ENCODE assay signal across 23 cellular contexts in genomic region chr2:178059111-178059510, GRCh38. TPM values are rescaled to one million over a fixed set of nuclear protein-coding genes. Genes with fewer than 3 reads are reported as not detected.
DNase-seq lines count a peak whose midpoint lies in the region; ATAC-seq, FAIRE-seq and TF ChIP-seq lines count a peak whose summit lies in the region.
"Had no signal": no experiment of that assay in that cellular context is flagged by ENCODE, and none has a peak within 500 bp of the region (broad histone marks: within the 10 kb centered on the region; RNA-seq: fewer than 3 reads in every experiment).

No MANE protein-coding gene starts in this region.

- 93 to 100% methylated on average over 1 to 2 of the region's 2 CpGs for WGBS in thyroid gland, 2 donors

- H3K4me3 ChIP-seq in thyroid gland (replicated peaks in 1 of 3), result no peak overlapping the region
- H3K4me3 ChIP-seq: A549; BLaER1 treated with 17β-estradiol and CSF1 and Interleukin-3, amounts not matched to agents 10 nM and 100 nM had no signal

- H3K9me3 Mint-ChIP-seq in stimulated activated naive CD8-positive, alpha-beta T cell treated with anti-CD3 and anti-CD28 coated beads, Interleukin-15, amount 100 ng/mL, for 72 hours, result no peaks in the 10 kb centered on the region
- H3K9me3 Mint-ChIP-seq in stimulated activated effector memory CD8-positive, alpha-beta T cell treated with anti-CD3 and anti-CD28 coated beads, Interleukin-12 subunit alpha, Interleukin-12 subunit beta, amount 100 ng/mL, for 72 hours, result no peaks in the 10 kb centered on the region
- H3K9me3 Mint-ChIP-seq: CD4-positive, alpha-beta T cell; CD8-positive, alpha-beta T cell had no signal

- H3K27ac ChIP-seq in thyroid gland, result peak overlapping the region; percentile 44 to 72 (median 66)
- H3K27ac ChIP-seq: 22Rv1; A549; BLaER1 treated with 17β-estradiol and CSF1 and Interleukin-3, amounts not matched to agents 10 nM and 100 nM; C4-2B had no signal

- intact Hi-C loops in thyroid gland (cut with DNase I), result no loop called here

- no peak for TF ChIP-seq CTCF in thyroid gland (IDR thresholded peaks at IDR 0.05)

- H3K9me3 ChIP-seq in thyroid gland, result no peaks in the 10 kb centered on the region
- H3K9me3 ChIP-seq: A549; BLaER1 treated with 17β-estradiol and CSF1 and Interleukin-3, amounts not matched to agents 10 nM and 100 nM; Caco-2 had no signal

- no peak for DNase-seq in stimulated activated naive CD8-positive, alpha-beta T cell treated with anti-CD3 and anti-CD28 coated beads, Interleukin-15, amount 100 ng/mL, for 72 hours
- DNase-seq in stimulated activated naive CD8-positive, alpha-beta T cell treated with anti-CD3 and anti-CD28 coated beads, Interleukin-15, Interleukin-2, amounts not matched to agents 100 U/mL and 50 U/mL, for 24 hours, result no peak
- DNase-seq in stimulated activated effector memory CD8-positive, alpha-beta T cell treated with anti-CD3 and anti-CD28 coated beads, Interleukin-12 subunit alpha, Interleukin-12 subunit beta, amount 100 ng/mL, for 72 hours (ENCODE audit: low spot score in 2 of 2), result no peak
- DNase-seq in thyroid gland, result no peak
- no peak for DNase-seq in HTR-8/SVneo (ENCODE audit: insufficient read length, low spot score)
- DNase-seq in SHP77 (lab: John Stamatoyannopoulos, UW), result no peak
- DNase-seq: AML-193; Caco-2; Calu3; CD4-positive, alpha-beta T cell; CD8-positive, alpha-beta T cell; DMS79 treated with DMSO at 0.1 percent for 48 hours; GF-D8 had no signal

- no peaks in the 10 kb centered on the region for H3K36me3 Mint-ChIP-seq in stimulated activated effector memory CD8-positive, alpha-beta T cell treated with anti-CD3 and anti-CD28 coated beads, Interleukin-12 subunit alpha, Interleukin-12 subunit beta, amount 100 ng/mL, for 72 hours
- H3K36me3 Mint-ChIP-seq: CD8-positive, alpha-beta T cell had no signal

- no peaks in the 10 kb centered on the region for H3K27me3 ChIP-seq in thyroid gland
- H3K27me3 ChIP-seq: BLaER1 treated with 17β-estradiol and CSF1 and Interleukin-3, amounts not matched to agents 10 nM and 100 nM had no signal

- no peak overlapping the region for H3K4me3 Mint-ChIP-seq in stimulated activated naive CD8-positive, alpha-beta T cell treated with anti-CD3 and anti-CD28 coated beads, Interleukin-15, amount 100 ng/mL, for 72 hours
- H3K4me3 Mint-ChIP-seq in stimulated activated effector memory CD8-positive, alpha-beta T cell treated with anti-CD3 and anti-CD28 coated beads, Interleukin-12 subunit alpha, Interleukin-12 subunit beta, amount 100 ng/mL, for 72 hours, result no peak overlapping the region
- H3K4me3 Mint-ChIP-seq: B cell; CD4-positive, alpha-beta T cell; CD8-positive, alpha-beta T cell had no signal

- peaks cover 7% of the 10 kb centered on the region for H3K27me3 Mint-ChIP-seq in stimulated activated naive CD8-positive, alpha-beta T cell treated with anti-CD3 and anti-CD28 coated beads, Interleukin-15, amount 100 ng/mL, for 72 hours

- H3K4me1 Mint-ChIP-seq in stimulated activated naive CD8-positive, alpha-beta T cell treated with anti-CD3 and anti-CD28 coated beads, Interleukin-15, amount 100 ng/mL, for 72 hours, result no peaks in the 10 kb centered on the region
- no peaks in the 10 kb centered on the region for H3K4me1 Mint-ChIP-seq in stimulated activated effector memory CD8-positive, alpha-beta T cell treated with anti-CD3 and anti-CD28 coated beads, Interleukin-12 subunit alpha, Interleukin-12 subunit beta, amount 100 ng/mL, for 72 hours
- H3K4me1 Mint-ChIP-seq: B cell had no signal

- TF ChIP-seq POLR2A in thyroid gland (IDR thresholded peaks at IDR 0.05), result no peak

- no peaks in the 10 kb centered on the region for H3K36me3 ChIP-seq in thyroid gland
- H3K36me3 ChIP-seq: BLaER1 treated with 17β-estradiol and CSF1 and Interleukin-3, amounts not matched to agents 10 nM and 100 nM had no signal

- no peak overlapping the region for H3K27ac Mint-ChIP-seq in stimulated activated naive CD8-positive, alpha-beta T cell treated with anti-CD3 and anti-CD28 coated beads, Interleukin-15, amount 100 ng/mL, for 72 hours
- no peak overlapping the region for H3K27ac Mint-ChIP-seq in stimulated activated effector memory CD8-positive, alpha-beta T cell treated with anti-CD3 and anti-CD28 coated beads, Interleukin-12 subunit alpha, Interleukin-12 subunit beta, amount 100 ng/mL, for 72 hours
- H3K27ac Mint-ChIP-seq: B cell; CD4-positive, alpha-beta T cell; CD8-positive, alpha-beta T cell had no signal

- H3K4me1 ChIP-seq in thyroid gland, result peaks cover 4 to 11% of the 10 kb centered on the region in 2 donors
- H3K4me1 ChIP-seq: A549; BLaER1 treated with 17β-estradiol and CSF1 and Interleukin-3, amounts not matched to agents 10 nM and 100 nM; Caco-2 had no signal

- FAIRE-seq in HTR-8/SVneo (lab: Jason Lieb, UNC), result no peak
- FAIRE-seq: A549, D721Med, G401.6, GM12891, GM19239 had no signal

- ATAC-seq in stimulated activated naive CD8-positive, alpha-beta T cell treated with anti-CD3 and anti-CD28 coated beads, Interleukin-15, amount 100 ng/mL, for 72 hours, result peak; percentile 48
- ATAC-seq in stimulated activated naive CD8-positive, alpha-beta T cell treated with anti-CD3 and anti-CD28 coated beads, Interleukin-15, Interleukin-2, amounts not matched to agents 100 U/mL and 50 U/mL, for 24 hours, result no peak
- ATAC-seq in stimulated activated effector memory CD8-positive, alpha-beta T cell treated with anti-CD3 and anti-CD28 coated beads, Interleukin-12 subunit alpha, Interleukin-12 subunit beta, amount 100 ng/mL, for 72 hours, result peak; percentile 42
- ATAC-seq in HG02973 (IDR thresholded peaks at IDR 0.05; ENCODE audit: unreplicated experiment), result no peak
- ATAC-seq: A549; CD8-positive, alpha-beta T cell had no signal

RNA-seq across cellular contexts. Expression of gene PDE11A, which starts 13.5 kb away (rescaled TPM):
- total RNA-seq in thyroid gland, result 1 to 10 TPM; 2.2 to 4.0 (median 3.0) TPM
- total RNA-seq: CD4-positive, alpha-beta T cell; CD8-positive, alpha-beta T cell had no signal

RNA-seq across cellular contexts. Expression of gene RBM45, which starts 53.1 kb away (rescaled TPM):
- total RNA-seq in thyroid gland, result 10 to 100 TPM; 18.0 to 25.3 (median 22.5) TPM

Comparison
In these comparisons a context has a peak if more than half of its experiments do, and no peak if none do; other contexts are left out.
1. ATAC-seq: peak in stimulated activated naive CD8-positive, alpha-beta T cell treated with anti-CD3 and anti-CD28 coated beads, Interleukin-15, amount 100 ng/mL, for 72 hours (single experiment) and stimulated activated effector memory CD8-positive, alpha-beta T cell treated with anti-CD3 and anti-CD28 coated beads, Interleukin-12 subunit alpha, Interleukin-12 subunit beta, amount 100 ng/mL, for 72 hours (single experiment); none in stimulated activated naive CD8-positive, alpha-beta T cell treated with anti-CD3 and anti-CD28 coated beads, Interleukin-15, Interleukin-2, amounts not matched to agents 100 U/mL and 50 U/mL, for 24 hours (single experiment) and HG02973 (single experiment).